Comparison of ENCODE assay signal across 23 cellular contexts in the genomic region with DNA sequence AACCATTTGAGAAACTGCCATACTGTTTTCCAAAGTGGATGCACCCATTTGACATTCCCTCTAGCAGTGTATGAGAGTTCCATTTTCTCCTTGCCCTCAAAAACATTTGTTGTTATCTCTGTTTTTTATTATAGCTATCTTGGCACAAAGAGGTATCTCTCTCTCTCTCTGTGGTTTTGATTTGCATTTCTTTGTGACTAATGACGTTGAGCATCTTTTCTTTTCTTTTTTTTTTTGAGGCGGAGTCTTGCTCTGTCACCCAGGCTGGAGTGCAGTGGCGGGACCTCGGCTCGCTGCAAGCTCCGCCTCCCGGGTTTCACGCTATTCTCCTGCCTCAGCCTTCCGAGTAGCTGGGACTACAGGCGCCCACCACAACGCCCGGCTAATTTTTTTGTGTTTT. TPM values are rescaled to one million over a fixed set of nuclear protein-coding genes. Genes with fewer than 3 reads are reported as not detected.
DNase-seq lines count a peak whose midpoint lies in the region; ATAC-seq and TF ChIP-seq lines count a peak whose summit lies in the region.
"Had no signal": no experiment of that assay in that cellular context is flagged by ENCODE, and none has a peak within 500 bp of the region (broad histone marks: within the 10 kb centered on the region; RNA-seq: fewer than 3 reads in every experiment).

No MANE protein-coding gene starts in this region.

- H3K4me3 ChIP-seq in AG09309 (ENCODE audit: control insufficient read depth, low read depth, low read length) (no peak overlapping the region), left lung (no peak overlapping the region)

- no peaks in the 10 kb centered on the region for H3K27me3 ChIP-seq in left lung

- H3K36me3 ChIP-seq in left lung: no peaks in the 10 kb centered on the region

- no peak for ATAC-seq in WTC11
- ATAC-seq in left lung: no peak
- ATAC-seq: activated CD8-positive, alpha-beta T cell treated with anti-CD3 and anti-CD28 coated beads for 36 hours; natural killer cell treated with Interleukin-12 subunit alpha and Interleukin-12 subunit beta and Interleukin-15 and Interleukin-18, amount 100 ng/mL, for 72 hours; right cardiac atrium; stimulated activated naive B cell treated with anti-CD40 and anti-IgM and Interleukin-4, amounts not matched to agents 10 μg/mL and 1 μg/mL and 100 μg/mL, for 72 hours had no signal

- peaks cover 14% of the 10 kb centered on the region for H3K27me3 Mint-ChIP-seq in WTC11 (ENCODE audit: low read depth)
- peaks cover 3% of the 10 kb centered on the region for H3K27me3 Mint-ChIP-seq in activated CD4-positive, alpha-beta memory T cell treated with anti-CD3 and anti-CD28 coated beads, Interleukin-2, amount 10 ng/mL, durations not matched to agents 7 days and 5 days
- H3K27me3 Mint-ChIP-seq: activated CD8-positive, alpha-beta T cell treated with anti-CD3 and anti-CD28 coated beads for 36 hours had no signal

- DNase-seq in AG09309 (ENCODE audit: low read depth): peak; percentile 40
- peak; percentile 32 for DNase-seq in HT1080 (ENCODE audit: low read depth)
- peak; percentile 26 for DNase-seq in WTC11 (ENCODE audit: low spot score)
- peak; percentile 43 for DNase-seq in fibroblast of peridontal ligament (ENCODE audit: extremely low read depth)
- no peak for DNase-seq in DMS79 (lab: John Stamatoyannopoulos, UW)
- no peak for DNase-seq in activated CD4-positive, alpha-beta memory T cell treated with anti-CD3 and anti-CD28 coated beads, Interleukin-2, amount 10 ng/mL, durations not matched to agents 7 days and 5 days
- no peak for DNase-seq in foreskin melanocyte
- no peak for DNase-seq in left lung
- DNase-seq: activated CD4-positive, CD25-positive, alpha-beta regulatory T cell treated with anti-CD3 and anti-CD28 coated beads, Interleukin-2, amount 50 U/mL, for 72 hours; activated CD8-positive, alpha-beta T cell treated with anti-CD3 and anti-CD28 coated beads for 36 hours; C1 segment of cervical spinal cord; Caco-2; effector memory CD4-positive, alpha-beta T cell; islet precursor cell; NCI-H1048; NCI-H1694 treated with DMSO at 0.1 percent for 48 hours; NCI-H82; right cardiac atrium; stimulated activated CD4-positive, alpha-beta T cell treated with anti-CD3 and anti-CD28 coated beads, Interleukin-4, amount 100 ng/mL, for 24 hours; stimulated activated naive B cell treated with anti-CD40 and anti-IgM and Interleukin-4, amounts not matched to agents 10 μg/mL and 1 μg/mL and 100 μg/mL, for 72 hours had no signal

- H3K36me3 Mint-ChIP-seq in WTC11: no peaks in the 10 kb centered on the region
- no peaks in the 10 kb centered on the region for H3K36me3 Mint-ChIP-seq in activated CD4-positive, alpha-beta memory T cell treated with anti-CD3 and anti-CD28 coated beads, Interleukin-2, amount 10 ng/mL, durations not matched to agents 7 days and 5 days (ENCODE audit: low read depth)
- H3K36me3 Mint-ChIP-seq: natural killer cell treated with Interleukin-12 subunit alpha and Interleukin-12 subunit beta and Interleukin-15 and Interleukin-18, amount 100 ng/mL, for 72 hours; stimulated activated naive B cell treated with anti-CD40 and anti-IgM and Interleukin-4, amounts not matched to agents 10 μg/mL and 1 μg/mL and 100 μg/mL, for 72 hours had no signal

- no peak overlapping the region for H3K27ac Mint-ChIP-seq in WTC11
- no peak overlapping the region for H3K27ac Mint-ChIP-seq in activated CD4-positive, alpha-beta memory T cell treated with anti-CD3 and anti-CD28 coated beads, Interleukin-2, amount 10 ng/mL, durations not matched to agents 7 days and 5 days
- H3K27ac Mint-ChIP-seq: activated CD8-positive, alpha-beta T cell treated with anti-CD3 and anti-CD28 coated beads for 36 hours; natural killer cell treated with Interleukin-12 subunit alpha and Interleukin-12 subunit beta and Interleukin-15 and Interleukin-18, amount 100 ng/mL, for 72 hours; stimulated activated naive B cell treated with anti-CD40 and anti-IgM and Interleukin-4, amounts not matched to agents 10 μg/mL and 1 μg/mL and 100 μg/mL, for 72 hours had no signal

- H3K4me1 Mint-ChIP-seq in WTC11: 0 out of 2 replicates have a peak, but pooled peaks cover 2% of the 10 kb centered on the region
- H3K4me1 Mint-ChIP-seq in activated CD4-positive, alpha-beta memory T cell treated with anti-CD3 and anti-CD28 coated beads, Interleukin-2, amount 10 ng/mL, durations not matched to agents 7 days and 5 days: no peaks in the 10 kb centered on the region

- H3K27ac ChIP-seq in left lung: no peak overlapping the region
- H3K27ac ChIP-seq: KMS-11, parathyroid adenoma had no signal

- intact Hi-C loops in left lung (cut with DNase I): no loop called here

- no peak overlapping the region for H3K4me3 Mint-ChIP-seq in WTC11
- H3K4me3 Mint-ChIP-seq in activated CD4-positive, alpha-beta memory T cell treated with anti-CD3 and anti-CD28 coated beads, Interleukin-2, amount 10 ng/mL, durations not matched to agents 7 days and 5 days: no peak overlapping the region
- H3K4me3 Mint-ChIP-seq: activated CD8-positive, alpha-beta T cell treated with anti-CD3 and anti-CD28 coated beads for 36 hours; natural killer cell treated with Interleukin-12 subunit alpha and Interleukin-12 subunit beta and Interleukin-15 and Interleukin-18, amount 100 ng/mL, for 72 hours; stimulated activated naive B cell treated with anti-CD40 and anti-IgM and Interleukin-4, amounts not matched to agents 10 μg/mL and 1 μg/mL and 100 μg/mL, for 72 hours had no signal

- H3K9me3 Mint-ChIP-seq in WTC11: no peaks in the 10 kb centered on the region
- no peaks in the 10 kb centered on the region for H3K9me3 Mint-ChIP-seq in activated CD4-positive, alpha-beta memory T cell treated with anti-CD3 and anti-CD28 coated beads, Interleukin-2, amount 10 ng/mL, durations not matched to agents 7 days and 5 days
- H3K9me3 Mint-ChIP-seq: activated CD8-positive, alpha-beta T cell treated with anti-CD3 and anti-CD28 coated beads for 36 hours; natural killer cell treated with Interleukin-12 subunit alpha and Interleukin-12 subunit beta and Interleukin-15 and Interleukin-18, amount 100 ng/mL, for 72 hours; stimulated activated naive B cell treated with anti-CD40 and anti-IgM and Interleukin-4, amounts not matched to agents 10 μg/mL and 1 μg/mL and 100 μg/mL, for 72 hours had no signal

- TF ChIP-seq CTCF in AG09309 (IDR thresholded peaks at IDR 0.05; ENCODE audit: control insufficient read depth, insufficient read depth, low read depth, low read length, missing control alignments): no peak
- no peak for TF ChIP-seq CTCF in WTC11 (IDR thresholded peaks at IDR 0.05)
- TF ChIP-seq CTCF in left lung (IDR thresholded peaks at IDR 0.05): no peak

- POLR2A ChIA-PET in WTC11 (lab: Charles Lee): no interaction called here
- POLR2A ChIA-PET in activated CD4-positive, alpha-beta memory T cell treated with anti-CD3 and anti-CD28 coated beads, Interleukin-2, amount 10 ng/mL, durations not matched to agents 7 days and 5 days (lab: Charles Lee): no interaction called here

- CTCF ChIA-PET in WTC11 (lab: Charles Lee): interaction anchor here (0.7 kb wide), 1 partner anchor 65 kb away, joined by 3 read pairs; no protein-coding TSS in a partner anchor
- CTCF ChIA-PET in activated CD4-positive, alpha-beta memory T cell treated with anti-CD3 and anti-CD28 coated beads, Interleukin-2, amount 10 ng/mL, durations not matched to agents 7 days and 5 days (lab: Charles Lee): no interaction called here

- no peaks in the 10 kb centered on the region for H3K9me3 ChIP-seq in left lung
- H3K9me3 ChIP-seq: Caco-2 had no signal

- no peaks in the 10 kb centered on the region for H3K4me1 ChIP-seq in left lung
- H3K4me1 ChIP-seq: Caco-2, parathyroid adenoma had no signal

TF ChIP-seq in WTC11, 78 proteins besides CTCF, POLR2A, EP300 and RAD21 (continues in another document):
- TF ChIP-seq, protein P1, sequence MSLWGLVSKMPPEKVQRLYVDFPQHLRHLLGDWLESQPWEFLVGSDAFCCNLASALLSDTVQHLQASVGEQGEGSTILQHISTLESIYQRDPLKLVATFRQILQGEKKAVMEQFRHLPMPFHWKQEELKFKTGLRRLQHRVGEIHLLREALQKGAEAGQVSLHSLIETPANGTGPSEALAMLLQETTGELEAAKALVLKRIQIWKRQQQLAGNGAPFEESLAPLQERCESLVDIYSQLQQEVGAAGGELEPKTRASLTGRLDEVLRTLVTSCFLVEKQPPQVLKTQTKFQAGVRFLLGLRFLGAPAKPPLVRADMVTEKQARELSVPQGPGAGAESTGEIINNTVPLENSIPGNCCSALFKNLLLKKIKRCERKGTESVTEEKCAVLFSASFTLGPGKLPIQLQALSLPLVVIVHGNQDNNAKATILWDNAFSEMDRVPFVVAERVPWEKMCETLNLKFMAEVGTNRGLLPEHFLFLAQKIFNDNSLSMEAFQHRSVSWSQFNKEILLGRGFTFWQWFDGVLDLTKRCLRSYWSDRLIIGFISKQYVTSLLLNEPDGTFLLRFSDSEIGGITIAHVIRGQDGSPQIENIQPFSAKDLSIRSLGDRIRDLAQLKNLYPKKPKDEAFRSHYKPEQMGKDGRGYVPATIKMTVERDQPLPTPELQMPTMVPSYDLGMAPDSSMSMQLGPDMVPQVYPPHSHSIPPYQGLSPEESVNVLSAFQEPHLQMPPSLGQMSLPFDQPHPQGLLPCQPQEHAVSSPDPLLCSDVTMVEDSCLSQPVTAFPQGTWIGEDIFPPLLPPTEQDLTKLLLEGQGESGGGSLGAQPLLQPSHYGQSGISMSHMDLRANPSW (CRISPR knock-in tag; conservative IDR thresholded peaks at IDR 0.05; ENCODE audit: low read depth): no peak
- TF ChIP-seq OVOL2 (CRISPR knock-in tag; IDR thresholded peaks at IDR 0.05; ENCODE audit: borderline replicate concordance): no peak
- TF ChIP-seq ZNF263 (CRISPR knock-in tag; IDR thresholded peaks at IDR 0.05; ENCODE audit: low read depth): no peak
- no peak for TF ChIP-seq NR2C2 (CRISPR knock-in tag; IDR thresholded peaks at IDR 0.05)

RNA-seq across cellular contexts. Expression of a gene that starts 17.4 kb away (rescaled TPM):
- 4.6 and 6.6 TPM in 2 replicates for total RNA-seq in HT1080 (2014; rRNA removed; shearing (Covaris generic))
- polyA plus RNA-seq in HT1080 (2015; cell fraction: cytosol; rRNA removed): 10.2 and 11.6 TPM in 2 replicates
- polyA plus RNA-seq in HT1080 (2015; cell fraction: nucleus; rRNA removed): 27.1 and 31.7 TPM in 2 replicates
- total RNA-seq in WTC11 (2021) (12.5 to 16.5 TPM (median 13.8 TPM) in 3 replicates), left lung (10 to 100 TPM; 19.7 to 20.5 TPM)
- 10 to 100 TPM; 20.3 to 22.5 TPM for total RNA-seq in activated CD4-positive, alpha-beta memory T cell treated with anti-CD3 and anti-CD28 coated beads, Interleukin-2, amount 10 ng/mL, durations not matched to agents 7 days and 5 days

RNA-seq across cellular contexts. Expression of a gene that starts 30.1 kb away (rescaled TPM):
- total RNA-seq in HT1080 (2014; rRNA removed; shearing (Covaris generic)): 16.2 and 19.7 TPM in 2 replicates
- polyA plus RNA-seq in HT1080 (2015; cell fraction: cytosol; rRNA removed): 10.1 and 12.7 TPM in 2 replicates
- polyA plus RNA-seq in HT1080 (2015; cell fraction: nucleus; rRNA removed): 46.6 and 49.1 TPM in 2 replicates
- total RNA-seq in WTC11 (2021): 37.0 to 39.2 TPM (median 38.5 TPM) in 3 replicates
- 10 to 100 TPM in 1 of 2 experiments, 1 to 10 TPM in 1; 9.7 to 11.7 TPM for total RNA-seq in activated CD4-positive, alpha-beta memory T cell treated with anti-CD3 and anti-CD28 coated beads, Interleukin-2, amount 10 ng/mL, durations not matched to agents 7 days and 5 days
- 10 to 100 TPM; 16.1 to 16.5 TPM for total RNA-seq in left lung

Comparison
In these comparisons a context has a peak if more than half of its experiments do, and no peak if none do; other contexts are left out.
1. DNase-seq: peak in AG09309 (single experiment), HT1080 (single experiment), WTC11 (single experiment) and fibroblast of peridontal ligament (single experiment); none in DMS79 (single experiment), activated CD4-positive, alpha-beta memory T cell treated with anti-CD3 and anti-CD28 coated beads, Interleukin-2, amount 10 ng/mL, durations not matched to agents 7 days and 5 days (single experiment), foreskin melanocyte (single experiment) and left lung (0 of 2).